Comparison of ENCODE assay signal across 25 cellular contexts in genomic region chr6:154096316-154096715, GRCh38. TPM values are rescaled to one million over a fixed set of nuclear protein-coding genes. Genes with fewer than 3 reads are reported as not detected.
DNase-seq lines count a peak whose midpoint lies in the region; TF ChIP-seq lines count a peak whose summit lies in the region.
"Had no signal": no experiment of that assay in that cellular context is flagged by ENCODE, and none has a peak within 500 bp of the region (broad histone marks: within the 10 kb centered on the region; RNA-seq: fewer than 3 reads in every experiment).

No MANE protein-coding gene starts in this region.

- WGBS in sigmoid colon, 2 donors, result 87 to 88% methylated on average over 7 of the region's 7 CpGs

- no peaks in the 10 kb centered on the region for H3K9me3 ChIP-seq in sigmoid colon
- H3K9me3 ChIP-seq: A549; BE2C; BLaER1 treated with 17β-estradiol and CSF1 and Interleukin-3, amounts not matched to agents 10 nM and 100 nM had no signal

- TF ChIP-seq POLR2A in sigmoid colon (IDR thresholded peaks at IDR 0.05), result no peak

- no peak overlapping the region for H3K27ac ChIP-seq in sigmoid colon
- H3K27ac ChIP-seq: A549; BLaER1 treated with 17β-estradiol and CSF1 and Interleukin-3, amounts not matched to agents 10 nM and 100 nM; GM23248 had no signal

- H3K4me3 ChIP-seq in sigmoid colon, result no peak overlapping the region
- H3K4me3 ChIP-seq: A549; BLaER1 treated with 17β-estradiol and CSF1 and Interleukin-3, amounts not matched to agents 10 nM and 100 nM; GM23248 had no signal

- no peaks in the 10 kb centered on the region for H3K36me3 ChIP-seq in sigmoid colon
- H3K36me3 ChIP-seq: BLaER1 treated with 17β-estradiol and CSF1 and Interleukin-3, amounts not matched to agents 10 nM and 100 nM had no signal

- CTCF ChIA-PET in HEK293T (lab: Yijun Ruan, JAX), result no interaction called here

- H3K4me1 ChIP-seq in sigmoid colon, result no peaks in the 10 kb centered on the region
- H3K4me1 ChIP-seq: A549; BLaER1 treated with 17β-estradiol and CSF1 and Interleukin-3, amounts not matched to agents 10 nM and 100 nM had no signal

- peak; percentile 17 for DNase-seq in NCI-H2227 (lab: John Stamatoyannopoulos, UW; ENCODE audit: unreplicated experiment)
- DNase-seq in NCI-H2227 treated with DMSO at 0.1 percent for 48 hours (lab: John Stamatoyannopoulos, UW), result no peak
- DNase-seq in HEK293T (ENCODE audit: extremely low spot score), result no peak
- peak; percentile 5 for DNase-seq in RPMI8226
- peak; percentile 2 for DNase-seq in myocyte (ENCODE audit: low read depth)
- no peak for DNase-seq in sigmoid colon
- no peak for DNase-seq in DMS53 (lab: John Stamatoyannopoulos, UW)
- DNase-seq: 8988T; ACHN; AML-193; BE2C; CD4-positive, alpha-beta T cell; CD8-positive, alpha-beta memory T cell; DMS 273 treated with DMSO at 0.1 percent for 48 hours; DMS79 treated with DMSO at 0.1 percent for 48 hours; GF-D8; GM23248; H7; HCEC 1CT had no signal

- intact Hi-C loops in sigmoid colon (cut with DNase I), result no loop called here

- no peaks in the 10 kb centered on the region for H3K27me3 ChIP-seq in sigmoid colon
- H3K27me3 ChIP-seq: BE2C; BLaER1 treated with 17β-estradiol and CSF1 and Interleukin-3, amounts not matched to agents 10 nM and 100 nM had no signal

- POLR2A ChIA-PET in HEK293T (lab: Yijun Ruan, JAX), result no interaction called here

- no peak for TF ChIP-seq EP300 in sigmoid colon (IDR thresholded peaks at IDR 0.05)

- TF ChIP-seq CTCF in sigmoid colon (IDR thresholded peaks at IDR 0.05), result no peak

TF ChIP-seq in HEK293T, 16 proteins besides CTCF, POLR2A, EP300 and RAD21:
- TF ChIP-seq ELF4 (IDR thresholded peaks at IDR 0.05) (peak; percentile 95), ARNT (IDR thresholded peaks at IDR 0.05) (no peak)

RNA-seq across cellular contexts. Expression of gene OPRM1, which starts 57.3 kb away (rescaled TPM):
- total RNA-seq in myocyte (not detected in 2 replicates), sigmoid colon (1 to 10 TPM in 1 of 4 donors, under 1 TPM in 3; 0.41 to 3.3 (median 0.60) TPM)
- polyA plus RNA-seq in myocyte (2012), result not detected
- polyA plus RNA-seq in sigmoid colon, result under 1 TPM in 1 of 3 donors, not detected in 2; 0.19 TPM
- total RNA-seq: CD4-positive, alpha-beta T cell; CD8-positive, alpha-beta memory T cell; Daoy; G401; GM23248; H1; H7 had no signal
- polyA plus RNA-seq: A549; CD14-positive monocyte; CD8-positive, alpha-beta memory T cell; GM23248; H1 had no signal

Comparison
In these comparisons a context has a peak if more than half of its experiments do, and no peak if none do; other contexts are left out.
1. DNase-seq: peak in NCI-H2227 (single experiment), RPMI8226 (single experiment) and myocyte (single experiment); none in NCI-H2227 treated with DMSO at 0.1 percent for 48 hours (single experiment), HEK293T (single experiment), sigmoid colon (single experiment) and DMS53 (single experiment).